Comparison of ENCODE assay signal across 8 cellular contexts in the genomic region with DNA sequence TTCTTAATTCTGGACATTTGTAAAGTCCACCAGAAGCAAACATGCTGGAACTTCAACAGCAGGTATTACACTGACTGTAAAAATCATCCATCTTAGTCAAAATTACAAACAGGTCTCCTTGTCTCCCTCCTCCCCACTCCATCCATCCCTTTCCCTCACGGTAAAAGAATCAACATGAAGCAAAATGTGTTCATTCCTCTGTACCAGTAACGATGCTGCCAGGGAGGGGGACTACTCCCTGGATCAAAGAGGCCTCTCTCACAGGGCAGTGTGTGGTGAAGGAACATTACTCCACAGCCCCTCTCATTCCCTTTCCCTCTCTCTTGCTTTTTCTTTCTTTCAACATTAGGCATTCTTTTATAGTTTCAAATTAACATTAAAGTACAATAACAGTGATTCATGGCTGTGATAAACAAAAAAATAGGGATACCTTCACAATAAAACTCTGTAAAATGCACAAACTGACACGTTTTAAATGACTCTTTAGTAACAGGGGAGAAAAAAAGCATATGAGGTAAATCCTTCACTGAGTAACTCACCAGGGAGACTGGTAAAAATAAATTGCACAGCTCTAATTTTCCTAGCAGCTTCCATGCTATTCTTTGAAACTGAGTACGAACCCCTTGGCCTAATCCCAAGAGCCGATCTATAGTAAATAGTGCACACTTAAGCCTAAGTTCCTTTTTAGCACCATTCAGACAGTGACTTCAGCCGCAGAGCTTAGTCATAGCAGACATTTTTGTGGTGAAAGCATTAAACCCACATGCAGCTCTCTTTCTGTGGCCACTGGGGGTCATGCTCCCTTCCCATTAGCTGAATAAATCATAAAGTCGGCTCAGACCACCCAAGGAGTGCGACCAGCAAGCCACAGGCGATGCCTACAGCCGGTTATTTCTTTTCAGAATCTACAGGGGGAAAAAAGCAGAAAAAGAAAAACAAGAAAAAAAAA.
DNase-seq lines count a peak whose midpoint lies in the region; ATAC-seq and TF ChIP-seq lines count a peak whose summit lies in the region.

No MANE protein-coding gene starts in this region.

- POLR2A ChIA-PET in MCF 10A (lab: Yijun Ruan, JAX): interaction anchor here (0.7 kb wide), 1 partner anchor 1051 kb away, joined by 3 read pairs; no protein-coding TSS in a partner anchor
- POLR2A ChIA-PET in HEK293T (lab: Yijun Ruan, JAX): no interaction called here

- H3K4me1 Mint-ChIP-seq in MCF 10A (ENCODE audit: insufficient read depth, unreplicated experiment): peaks cover 8% of the 10 kb centered on the region

- H3K4me3 ChIP-seq in breast epithelium (no peak overlapping the region), adrenal gland (no peak overlapping the region), lung (no peak overlapping the region), ascending aorta (no peak overlapping the region)

- intact Hi-C loops in MCF 10A (cut with micrococcal nuclease) (loop anchor here (5.0 kb wide), 1 partner anchor 706 kb away; no protein-coding TSS in a partner anchor), breast epithelium (cut with DNase I; ENCODE audit: low total_unique reads) (no loop called here), adrenal gland (cut with DNase I) (no loop called here), ascending aorta (cut with DNase I) (no loop called here)

- no TSS peak for BruUV-seq in MCF 10A (replicated peaks; lab: Mats Ljungman, UMichigan)

- H3K36me3 ChIP-seq in breast epithelium: no peaks in the 10 kb centered on the region
- no peaks in the 10 kb centered on the region for H3K36me3 ChIP-seq in adrenal gland (replicated peaks in 1 of 2)
- no peaks in the 10 kb centered on the region for H3K36me3 ChIP-seq in lung (ENCODE audit: control insufficient read depth in 2 of 2, insufficient read depth in 2 of 2, low read length in 2 of 2)
- H3K36me3 ChIP-seq in ascending aorta: no peaks in the 10 kb centered on the region

- WGBS in adrenal gland, 4 donors: 31 to 38% (median 35%) methylated on average over 10 of the region's 10 CpGs
- WGBS in lung, 2 donors: 31 to 32% methylated on average over 10 of the region's 10 CpGs

- H3K9me3 ChIP-seq in breast epithelium (no peaks in the 10 kb centered on the region), adrenal gland (replicated peaks in 1 of 3) (no peaks in the 10 kb centered on the region), lung (ENCODE audit: control insufficient read depth in 2 of 2, insufficient read depth in 1 of 2, low read length in 1 of 2) (peaks cover 0 to 2% of the 10 kb centered on the region in 2 donors), ascending aorta (no peaks in the 10 kb centered on the region)

- CTCF ChIA-PET in MCF 10A (lab: Yijun Ruan, JAX) (interaction anchor here (0.5 to 0.8 kb wide), 3 partner anchors 10 to 707 kb away, joined by 3 read pairs; no protein-coding TSS in a partner anchor), HEK293T (lab: Yijun Ruan, JAX) (interaction anchor here (0.7 to 1.0 kb wide), 2 partner anchors 14 to 220 kb away, joined by 3 read pairs; no protein-coding TSS in a partner anchor)

- H3K36me3 Mint-ChIP-seq in MCF 10A (ENCODE audit: insufficient read depth, unreplicated experiment): no peaks in the 10 kb centered on the region

- TF ChIP-seq CTCF in MCF 10A (IDR thresholded peaks at IDR 0.05; ENCODE audit: unreplicated experiment) (no peak), breast epithelium (IDR thresholded peaks at IDR 0.05) (no peak), adrenal gland (IDR thresholded peaks at IDR 0.05) (no peak), lung (IDR thresholded peaks at IDR 0.05; ENCODE audit: control extremely low read depth, extremely low read depth) (no peak), ascending aorta (IDR thresholded peaks at IDR 0.05) (no peak)

- H3K4me3 Mint-ChIP-seq in MCF 10A (ENCODE audit: unreplicated experiment): no peak overlapping the region

- ATAC-seq in lung (ENCODE audit: insufficient read depth, low FRiP score) (peak; percentile 66), left lobe of liver (no peak)

- H3K27ac Mint-ChIP-seq in MCF 10A (ENCODE audit: low read depth, unreplicated experiment): no peak overlapping the region

- DNase-seq in MCF 10A (ENCODE audit: unreplicated experiment) (peak; percentile 87), breast epithelium (ENCODE audit: low spot score in 2 of 2) (no peak), HEK293T (ENCODE audit: extremely low spot score) (peak; percentile 70), LHCN-M2 (ENCODE audit: low read depth) (peak; percentile 86), adrenal gland (peak in 4 of 7 donors; percentile 11 to 36 (median 24)), lung (ENCODE audit: low spot score) (no peak), left lobe of liver (ENCODE audit: low spot score) (no peak), ascending aorta (ENCODE audit: low spot score in 2 of 2) (no peak)

- H3K27me3 ChIP-seq in breast epithelium (no peaks in the 10 kb centered on the region), adrenal gland (no peaks in the 10 kb centered on the region), lung (ENCODE audit: control insufficient read depth, insufficient read depth) (no peaks in the 10 kb centered on the region), ascending aorta (no peaks in the 10 kb centered on the region)

- H3K4me1 ChIP-seq in breast epithelium (no peaks in the 10 kb centered on the region), adrenal gland (replicated peaks in 1 of 2) (peaks cover 0 to 6% of the 10 kb centered on the region in 2 donors), lung (ENCODE audit: control insufficient read depth in 2 of 2, insufficient read depth in 2 of 2, low read length in 2 of 2) (no peaks in the 10 kb centered on the region), ascending aorta (no peaks in the 10 kb centered on the region)

- H3K27me3 Mint-ChIP-seq in MCF 10A (ENCODE audit: insufficient read depth, unreplicated experiment): no peaks in the 10 kb centered on the region

- no peak for TF ChIP-seq POLR2A in breast epithelium (IDR thresholded peaks at IDR 0.05)
- TF ChIP-seq POLR2A in adrenal gland (IDR thresholded peaks at IDR 0.05): no peak

- no peaks in the 10 kb centered on the region for H3K9me3 Mint-ChIP-seq in MCF 10A (ENCODE audit: unreplicated experiment)

- H3K27ac ChIP-seq in breast epithelium (no peak overlapping the region), adrenal gland (no peak overlapping the region), lung (ENCODE audit: low read depth in 1 of 2, low read length in 1 of 2) (no peak overlapping the region), ascending aorta (no peak overlapping the region)

TF ChIP-seq in HEK293T, 16 proteins besides CTCF, POLR2A, EP300 and RAD21:
- TF ChIP-seq ARNT (IDR thresholded peaks at IDR 0.05) (peak; percentile 55; the same call in 1 of the 2 replicates), CTBP1 (IDR thresholded peaks at IDR 0.05; ENCODE audit: borderline replicate concordance) (peak; percentile 64; the same call in 1 of the 2 replicates), SUZ12 (IDR thresholded peaks at IDR 0.05) (no peak)
- TF ChIP-seq, protein P1, sequence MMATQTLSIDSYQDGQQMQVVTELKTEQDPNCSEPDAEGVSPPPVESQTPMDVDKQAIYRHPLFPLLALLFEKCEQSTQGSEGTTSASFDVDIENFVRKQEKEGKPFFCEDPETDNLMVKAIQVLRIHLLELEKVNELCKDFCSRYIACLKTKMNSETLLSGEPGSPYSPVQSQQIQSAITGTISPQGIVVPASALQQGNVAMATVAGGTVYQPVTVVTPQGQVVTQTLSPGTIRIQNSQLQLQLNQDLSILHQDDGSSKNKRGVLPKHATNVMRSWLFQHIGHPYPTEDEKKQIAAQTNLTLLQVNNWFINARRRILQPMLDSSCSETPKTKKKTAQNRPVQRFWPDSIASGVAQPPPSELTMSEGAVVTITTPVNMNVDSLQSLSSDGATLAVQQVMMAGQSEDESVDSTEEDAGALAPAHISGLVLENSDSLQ (IDR thresholded peaks at IDR 0.05): peak; percentile 87

Comparison
In these comparisons a context has a peak if more than half of its experiments do, and no peak if none do; other contexts are left out.
1. DNase-seq: peak in MCF 10A (single experiment), HEK293T (single experiment), LHCN-M2 (single experiment) and adrenal gland (4 of 7); none in breast epithelium (0 of 2), lung (single experiment), left lobe of liver (single experiment) and ascending aorta (0 of 2).